In the genomic region with DNA sequence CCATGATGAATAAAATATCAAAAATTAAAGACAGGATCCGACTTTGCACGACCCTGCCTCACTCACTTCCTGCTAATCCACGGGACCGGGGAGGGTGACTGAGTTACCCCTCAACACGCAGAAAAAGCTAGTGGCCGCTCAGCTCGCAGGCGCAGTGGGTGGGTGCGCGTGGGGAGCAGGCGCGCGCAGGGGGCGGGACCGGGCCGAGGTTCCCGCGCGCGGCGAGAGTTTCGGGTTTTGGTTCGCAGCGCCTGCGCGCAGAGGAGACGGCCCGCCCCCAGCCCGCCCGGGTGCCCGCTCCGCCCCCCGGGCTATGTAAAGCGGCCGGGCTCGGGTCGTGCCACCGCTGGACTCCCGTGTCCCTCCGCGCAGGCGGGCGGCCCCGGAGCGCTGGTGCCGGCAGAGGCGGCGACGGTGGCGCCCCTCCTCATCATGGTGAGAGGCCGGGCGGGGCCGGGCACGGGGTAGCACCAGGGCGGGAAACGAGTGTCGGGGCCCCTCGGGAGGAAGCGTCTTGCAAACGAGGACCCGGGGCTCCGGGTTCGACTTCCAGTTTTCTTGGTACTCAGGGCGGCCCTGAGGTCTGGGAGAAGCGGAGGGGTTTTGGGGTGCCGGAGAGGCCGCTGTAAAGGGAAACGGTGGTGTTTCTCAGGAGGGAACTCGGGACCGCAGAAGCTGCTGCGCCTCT, we compare ENCODE assay signal across 1 cellular context.
TF ChIP-seq lines count a peak whose summit lies in the region.

A gene (plus strand): TSS at position 343 of the 688 bp plus-strand sequence. CDS start 90 bp downstream, at position 433.

TF ChIP-seq in HepG2, 621 proteins besides CTCF, POLR2A, EP300 and RAD21 (continued from another document and continues in another):
- TF ChIP-seq ZFYVE20 (CRISPR knock-in tag; IDR thresholded peaks at IDR 0.05; ENCODE audit: borderline replicate concordance, low read depth), result no peak
- TF ChIP-seq RFXAP (CRISPR knock-in tag; IDR thresholded peaks at IDR 0.05; ENCODE audit: borderline replicate concordance), result peak; percentile 54
- TF ChIP-seq PHF5A (CRISPR knock-in tag; IDR thresholded peaks at IDR 0.05; ENCODE audit: low read depth, unreplicated experiment), result peak; percentile 91
- TF ChIP-seq SNRNP70 (IDR thresholded peaks at IDR 0.05; ENCODE audit: low read depth, low read length), result no peak
- no peak for TF ChIP-seq ELF4 (CRISPR knock-in tag; IDR thresholded peaks at IDR 0.05; ENCODE audit: borderline replicate concordance)
- TF ChIP-seq, protein P1, sequence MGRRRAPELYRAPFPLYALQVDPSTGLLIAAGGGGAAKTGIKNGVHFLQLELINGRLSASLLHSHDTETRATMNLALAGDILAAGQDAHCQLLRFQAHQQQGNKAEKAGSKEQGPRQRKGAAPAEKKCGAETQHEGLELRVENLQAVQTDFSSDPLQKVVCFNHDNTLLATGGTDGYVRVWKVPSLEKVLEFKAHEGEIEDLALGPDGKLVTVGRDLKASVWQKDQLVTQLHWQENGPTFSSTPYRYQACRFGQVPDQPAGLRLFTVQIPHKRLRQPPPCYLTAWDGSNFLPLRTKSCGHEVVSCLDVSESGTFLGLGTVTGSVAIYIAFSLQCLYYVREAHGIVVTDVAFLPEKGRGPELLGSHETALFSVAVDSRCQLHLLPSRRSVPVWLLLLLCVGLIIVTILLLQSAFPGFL (CRISPR knock-in tag; IDR thresholded peaks at IDR 0.05), result no peak
- TF ChIP-seq ZFAT (CRISPR knock-in tag; conservative IDR thresholded peaks at IDR 0.05), result peak; percentile 56; the same call in 1 of the 2 replicates
- TF ChIP-seq KLF15 (CRISPR knock-in tag; IDR thresholded peaks at IDR 0.05; ENCODE audit: borderline replicate concordance), result 0 out of 2 replicates have a peak, but pooled peaks have one; percentile 63
- TF ChIP-seq, protein P2, sequence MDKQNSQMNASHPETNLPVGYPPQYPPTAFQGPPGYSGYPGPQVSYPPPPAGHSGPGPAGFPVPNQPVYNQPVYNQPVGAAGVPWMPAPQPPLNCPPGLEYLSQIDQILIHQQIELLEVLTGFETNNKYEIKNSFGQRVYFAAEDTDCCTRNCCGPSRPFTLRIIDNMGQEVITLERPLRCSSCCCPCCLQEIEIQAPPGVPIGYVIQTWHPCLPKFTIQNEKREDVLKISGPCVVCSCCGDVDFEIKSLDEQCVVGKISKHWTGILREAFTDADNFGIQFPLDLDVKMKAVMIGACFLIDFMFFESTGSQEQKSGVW (CRISPR knock-in tag; IDR thresholded peaks at IDR 0.05; ENCODE audit: borderline replicate concordance), result no peak
- no peak for TF ChIP-seq ZNF644 (CRISPR knock-in tag; IDR thresholded peaks at IDR 0.05; ENCODE audit: low read depth)
- no peak for TF ChIP-seq ZNF83 (CRISPR knock-in tag; IDR thresholded peaks at IDR 0.05; ENCODE audit: borderline replicate concordance)
- no peak for TF ChIP-seq CCAR2 (optimal IDR thresholded peaks at IDR 0.05; ENCODE audit: low read depth, low read length)
- peak; percentile 41; the same call in 1 of the 2 replicates for TF ChIP-seq SMAD3 (CRISPR knock-in tag; IDR thresholded peaks at IDR 0.05)
- peak; percentile 85 for TF ChIP-seq ZBTB7B (CRISPR knock-in tag; IDR thresholded peaks at IDR 0.05)
- no peak for TF ChIP-seq FOXM1 (CRISPR knock-in tag; IDR thresholded peaks at IDR 0.05)
- no peak for TF ChIP-seq ATRX (CRISPR knock-in tag; IDR thresholded peaks at IDR 0.05; ENCODE audit: borderline replicate concordance)
- peak; percentile 85 for TF ChIP-seq ZNF780A (CRISPR knock-in tag; IDR thresholded peaks at IDR 0.05)
- TF ChIP-seq ZNF326 (CRISPR knock-in tag; IDR thresholded peaks at IDR 0.05; ENCODE audit: borderline replicate concordance), result 0 out of 2 replicates have a peak, but pooled peaks have one; percentile 7
- TF ChIP-seq ZNF343 (CRISPR knock-in tag; IDR thresholded peaks at IDR 0.05), result peak; percentile 40; the same call in 1 of the 2 replicates
- TF ChIP-seq ZKSCAN1 (IDR thresholded peaks at IDR 0.05; ENCODE audit: low read length), result no peak; the same call in 1 of the 2 replicates
- no peak; the same call in 1 of the 2 replicates for TF ChIP-seq REPIN1 (CRISPR knock-in tag; IDR thresholded peaks at IDR 0.05; ENCODE audit: borderline replicate concordance, low read depth)
- TF ChIP-seq, protein P3, sequence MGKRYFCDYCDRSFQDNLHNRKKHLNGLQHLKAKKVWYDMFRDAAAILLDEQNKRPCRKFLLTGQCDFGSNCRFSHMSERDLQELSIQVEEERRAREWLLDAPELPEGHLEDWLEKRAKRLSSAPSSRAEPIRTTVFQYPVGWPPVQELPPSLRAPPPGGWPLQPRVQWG (CRISPR knock-in tag; IDR thresholded peaks at IDR 0.05; ENCODE audit: borderline replicate concordance, low read depth), result no peak
- TF ChIP-seq FOXC1 (CRISPR knock-in tag; IDR thresholded peaks at IDR 0.05; ENCODE audit: borderline replicate concordance), result peak; percentile 24; the same call in 1 of the 2 replicates
- no peak for TF ChIP-seq TBX3 (IDR thresholded peaks at IDR 0.05; ENCODE audit: borderline replicate concordance)
- TF ChIP-seq POLR2G (IDR thresholded peaks at IDR 0.05; ENCODE audit: low read depth, low read length), result peak; percentile 91
- no peak for TF ChIP-seq CHCHD3 (CRISPR knock-in tag; IDR thresholded peaks at IDR 0.05)
- no peak for TF ChIP-seq RFX1 (IDR thresholded peaks at IDR 0.05)
- TF ChIP-seq, protein P4, sequence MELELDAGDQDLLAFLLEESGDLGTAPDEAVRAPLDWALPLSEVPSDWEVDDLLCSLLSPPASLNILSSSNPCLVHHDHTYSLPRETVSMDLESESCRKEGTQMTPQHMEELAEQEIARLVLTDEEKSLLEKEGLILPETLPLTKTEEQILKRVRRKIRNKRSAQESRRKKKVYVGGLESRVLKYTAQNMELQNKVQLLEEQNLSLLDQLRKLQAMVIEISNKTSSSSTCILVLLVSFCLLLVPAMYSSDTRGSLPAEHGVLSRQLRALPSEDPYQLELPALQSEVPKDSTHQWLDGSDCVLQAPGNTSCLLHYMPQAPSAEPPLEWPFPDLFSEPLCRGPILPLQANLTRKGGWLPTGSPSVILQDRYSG (CRISPR knock-in tag; IDR thresholded peaks at IDR 0.05), result peak; percentile 95
- TF ChIP-seq, protein P5, sequence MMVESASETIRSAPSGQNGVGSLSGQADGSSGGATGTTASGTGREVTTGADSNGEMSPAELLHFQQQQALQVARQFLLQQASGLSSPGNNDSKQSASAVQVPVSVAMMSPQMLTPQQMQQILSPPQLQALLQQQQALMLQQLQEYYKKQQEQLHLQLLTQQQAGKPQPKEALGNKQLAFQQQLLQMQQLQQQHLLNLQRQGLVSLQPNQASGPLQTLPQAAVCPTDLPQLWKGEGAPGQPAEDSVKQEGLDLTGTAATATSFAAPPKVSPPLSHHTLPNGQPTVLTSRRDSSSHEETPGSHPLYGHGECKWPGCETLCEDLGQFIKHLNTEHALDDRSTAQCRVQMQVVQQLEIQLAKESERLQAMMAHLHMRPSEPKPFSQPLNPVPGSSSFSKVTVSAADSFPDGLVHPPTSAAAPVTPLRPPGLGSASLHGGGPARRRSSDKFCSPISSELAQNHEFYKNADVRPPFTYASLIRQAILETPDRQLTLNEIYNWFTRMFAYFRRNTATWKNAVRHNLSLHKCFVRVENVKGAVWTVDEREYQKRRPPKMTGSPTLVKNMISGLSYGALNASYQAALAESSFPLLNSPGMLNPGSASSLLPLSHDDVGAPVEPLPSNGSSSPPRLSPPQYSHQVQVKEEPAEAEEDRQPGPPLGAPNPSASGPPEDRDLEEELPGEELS (CRISPR knock-in tag; IDR thresholded peaks at IDR 0.05), result no peak; the same call in 1 of the 2 replicates
- peak; percentile 84; the same call in 1 of the 2 replicates for TF ChIP-seq TEAD2 (CRISPR knock-in tag; IDR thresholded peaks at IDR 0.05)
- no peak for TF ChIP-seq ZBTB8A (CRISPR knock-in tag; IDR thresholded peaks at IDR 0.05; ENCODE audit: borderline replicate concordance, low read depth)
- TF ChIP-seq ZNF205 (CRISPR knock-in tag; IDR thresholded peaks at IDR 0.05), result peak; percentile 57; the same call in 1 of the 2 replicates
- TF ChIP-seq, protein P6, sequence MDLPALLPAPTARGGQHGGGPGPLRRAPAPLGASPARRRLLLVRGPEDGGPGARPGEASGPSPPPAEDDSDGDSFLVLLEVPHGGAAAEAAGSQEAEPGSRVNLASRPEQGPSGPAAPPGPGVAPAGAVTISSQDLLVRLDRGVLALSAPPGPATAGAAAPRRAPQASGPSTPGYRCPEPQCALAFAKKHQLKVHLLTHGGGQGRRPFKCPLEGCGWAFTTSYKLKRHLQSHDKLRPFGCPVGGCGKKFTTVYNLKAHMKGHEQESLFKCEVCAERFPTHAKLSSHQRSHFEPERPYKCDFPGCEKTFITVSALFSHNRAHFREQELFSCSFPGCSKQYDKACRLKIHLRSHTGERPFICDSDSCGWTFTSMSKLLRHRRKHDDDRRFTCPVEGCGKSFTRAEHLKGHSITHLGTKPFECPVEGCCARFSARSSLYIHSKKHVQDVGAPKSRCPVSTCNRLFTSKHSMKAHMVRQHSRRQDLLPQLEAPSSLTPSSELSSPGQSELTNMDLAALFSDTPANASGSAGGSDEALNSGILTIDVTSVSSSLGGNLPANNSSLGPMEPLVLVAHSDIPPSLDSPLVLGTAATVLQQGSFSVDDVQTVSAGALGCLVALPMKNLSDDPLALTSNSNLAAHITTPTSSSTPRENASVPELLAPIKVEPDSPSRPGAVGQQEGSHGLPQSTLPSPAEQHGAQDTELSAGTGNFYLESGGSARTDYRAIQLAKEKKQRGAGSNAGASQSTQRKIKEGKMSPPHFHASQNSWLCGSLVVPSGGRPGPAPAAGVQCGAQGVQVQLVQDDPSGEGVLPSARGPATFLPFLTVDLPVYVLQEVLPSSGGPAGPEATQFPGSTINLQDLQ (CRISPR knock-in tag; IDR thresholded peaks at IDR 0.05), result no peak; the same call in 1 of the 2 replicates
- TF ChIP-seq ZNF12 (CRISPR knock-in tag; IDR thresholded peaks at IDR 0.05), result 0 out of 2 replicates have a peak, but pooled peaks have one; percentile 58
- TF ChIP-seq ZBTB42 (CRISPR knock-in tag; IDR thresholded peaks at IDR 0.05), result no peak
- no peak for TF ChIP-seq ZNF124 (CRISPR knock-in tag; IDR thresholded peaks at IDR 0.05)
- no peak for TF ChIP-seq MAFF (IDR thresholded peaks at IDR 0.05; ENCODE audit: low read depth, low read length)
- no peak for TF ChIP-seq RFX3 (CRISPR knock-in tag; IDR thresholded peaks at IDR 0.05)
- TF ChIP-seq, protein P7, sequence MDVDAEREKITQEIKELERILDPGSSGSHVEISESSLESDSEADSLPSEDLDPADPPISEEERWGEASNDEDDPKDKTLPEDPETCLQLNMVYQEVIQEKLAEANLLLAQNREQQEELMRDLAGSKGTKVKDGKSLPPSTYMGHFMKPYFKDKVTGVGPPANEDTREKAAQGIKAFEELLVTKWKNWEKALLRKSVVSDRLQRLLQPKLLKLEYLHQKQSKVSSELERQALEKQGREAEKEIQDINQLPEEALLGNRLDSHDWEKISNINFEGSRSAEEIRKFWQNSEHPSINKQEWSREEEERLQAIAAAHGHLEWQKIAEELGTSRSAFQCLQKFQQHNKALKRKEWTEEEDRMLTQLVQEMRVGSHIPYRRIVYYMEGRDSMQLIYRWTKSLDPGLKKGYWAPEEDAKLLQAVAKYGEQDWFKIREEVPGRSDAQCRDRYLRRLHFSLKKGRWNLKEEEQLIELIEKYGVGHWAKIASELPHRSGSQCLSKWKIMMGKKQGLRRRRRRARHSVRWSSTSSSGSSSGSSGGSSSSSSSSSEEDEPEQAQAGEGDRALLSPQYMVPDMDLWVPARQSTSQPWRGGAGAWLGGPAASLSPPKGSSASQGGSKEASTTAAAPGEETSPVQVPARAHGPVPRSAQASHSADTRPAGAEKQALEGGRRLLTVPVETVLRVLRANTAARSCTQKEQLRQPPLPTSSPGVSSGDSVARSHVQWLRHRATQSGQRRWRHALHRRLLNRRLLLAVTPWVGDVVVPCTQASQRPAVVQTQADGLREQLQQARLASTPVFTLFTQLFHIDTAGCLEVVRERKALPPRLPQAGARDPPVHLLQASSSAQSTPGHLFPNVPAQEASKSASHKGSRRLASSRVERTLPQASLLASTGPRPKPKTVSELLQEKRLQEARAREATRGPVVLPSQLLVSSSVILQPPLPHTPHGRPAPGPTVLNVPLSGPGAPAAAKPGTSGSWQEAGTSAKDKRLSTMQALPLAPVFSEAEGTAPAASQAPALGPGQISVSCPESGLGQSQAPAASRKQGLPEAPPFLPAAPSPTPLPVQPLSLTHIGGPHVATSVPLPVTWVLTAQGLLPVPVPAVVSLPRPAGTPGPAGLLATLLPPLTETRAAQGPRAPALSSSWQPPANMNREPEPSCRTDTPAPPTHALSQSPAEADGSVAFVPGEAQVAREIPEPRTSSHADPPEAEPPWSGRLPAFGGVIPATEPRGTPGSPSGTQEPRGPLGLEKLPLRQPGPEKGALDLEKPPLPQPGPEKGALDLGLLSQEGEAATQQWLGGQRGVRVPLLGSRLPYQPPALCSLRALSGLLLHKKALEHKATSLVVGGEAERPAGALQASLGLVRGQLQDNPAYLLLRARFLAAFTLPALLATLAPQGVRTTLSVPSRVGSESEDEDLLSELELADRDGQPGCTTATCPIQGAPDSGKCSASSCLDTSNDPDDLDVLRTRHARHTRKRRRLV (CRISPR knock-in tag; IDR thresholded peaks at IDR 0.05), result 0 out of 2 replicates have a peak, but pooled peaks have one; percentile 45
- no peak for TF ChIP-seq ADNP (CRISPR knock-in tag; IDR thresholded peaks at IDR 0.05)
- TF ChIP-seq MATR3 (CRISPR knock-in tag; IDR thresholded peaks at IDR 0.05), result no peak
- TF ChIP-seq, protein P8, sequence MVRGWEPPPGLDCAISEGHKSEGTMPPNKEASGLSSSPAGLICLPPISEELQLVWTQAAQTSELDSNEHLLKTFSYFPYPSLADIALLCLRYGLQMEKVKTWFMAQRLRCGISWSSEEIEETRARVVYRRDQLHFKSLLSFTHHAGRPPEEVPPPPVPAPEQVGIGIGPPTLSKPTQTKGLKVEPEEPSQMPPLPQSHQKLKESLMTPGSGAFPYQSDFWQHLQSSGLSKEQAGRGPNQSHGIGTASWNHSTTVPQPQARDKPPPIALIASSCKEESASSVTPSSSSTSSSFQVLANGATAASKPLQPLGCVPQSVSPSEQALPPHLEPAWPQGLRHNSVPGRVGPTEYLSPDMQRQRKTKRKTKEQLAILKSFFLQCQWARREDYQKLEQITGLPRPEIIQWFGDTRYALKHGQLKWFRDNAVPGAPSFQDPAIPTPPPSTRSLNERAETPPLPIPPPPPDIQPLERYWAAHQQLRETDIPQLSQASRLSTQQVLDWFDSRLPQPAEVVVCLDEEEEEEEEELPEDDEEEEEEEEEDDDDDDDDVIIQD (CRISPR knock-in tag; IDR thresholded peaks at IDR 0.05; ENCODE audit: low read depth), result peak; percentile 51; the same call in 1 of the 2 replicates
- no peak for TF ChIP-seq GFI1 (CRISPR knock-in tag; IDR thresholded peaks at IDR 0.05; ENCODE audit: borderline replicate concordance)
- TF ChIP-seq, protein P9, sequence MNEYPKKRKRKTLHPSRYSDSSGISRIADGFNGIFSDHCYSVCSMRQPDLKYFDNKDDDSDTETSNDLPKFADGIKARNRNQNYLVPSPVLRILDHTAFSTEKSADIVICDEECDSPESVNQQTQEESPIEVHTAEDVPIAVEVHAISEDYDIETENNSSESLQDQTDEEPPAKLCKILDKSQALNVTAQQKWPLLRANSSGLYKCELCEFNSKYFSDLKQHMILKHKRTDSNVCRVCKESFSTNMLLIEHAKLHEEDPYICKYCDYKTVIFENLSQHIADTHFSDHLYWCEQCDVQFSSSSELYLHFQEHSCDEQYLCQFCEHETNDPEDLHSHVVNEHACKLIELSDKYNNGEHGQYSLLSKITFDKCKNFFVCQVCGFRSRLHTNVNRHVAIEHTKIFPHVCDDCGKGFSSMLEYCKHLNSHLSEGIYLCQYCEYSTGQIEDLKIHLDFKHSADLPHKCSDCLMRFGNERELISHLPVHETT (CRISPR knock-in tag; conservative IDR thresholded peaks at IDR 0.05), result peak; percentile 79
- 0 out of 2 replicates have a peak, but pooled peaks have one; percentile 47 for TF ChIP-seq RNF2 (conservative IDR thresholded peaks at IDR 0.05; ENCODE audit: low read depth)
- TF ChIP-seq ZNF839 (CRISPR knock-in tag; IDR thresholded peaks at IDR 0.05; ENCODE audit: borderline replicate concordance), result no peak
- TF ChIP-seq BORCS8-MEF2B (CRISPR knock-in tag; IDR thresholded peaks at IDR 0.05), result peak; percentile 69
